Comparison of ENCODE assay signal across 9 cellular contexts in genomic region chr3:71726106-71726505, GRCh38. TPM values are rescaled to one million over a fixed set of nuclear protein-coding genes. Genes with fewer than 3 reads are reported as not detected.
A peak's percentile ranks its signal among the peaks of the same experiment; 100 is the strongest.
DNase-seq lines count a peak whose midpoint lies in the region; ATAC-seq and TF ChIP-seq lines count a peak whose summit lies in the region.
"Had no signal": no experiment of that assay in that cellular context is flagged by ENCODE, and none has a peak within 500 bp of the region (broad histone marks: within the 10 kb centered on the region; RNA-seq: fewer than 3 reads in every experiment).

No MANE protein-coding gene starts in this region.

- no peak for DNase-seq in stimulated activated naive CD8-positive, alpha-beta T cell treated with anti-CD3 and anti-CD28 coated beads, Interleukin-15, Interleukin-2, amounts not matched to agents 100 U/mL and 50 U/mL, for 24 hours
- DNase-seq in caudate nucleus (lab: John Stamatoyannopoulos, UW) = no peak
- no peak for DNase-seq in vagina (ENCODE audit: extremely low spot score in 2 of 2)
- no peak for DNase-seq in OCI-M2 (lab: John Stamatoyannopoulos, UW; ENCODE audit: unreplicated experiment)
- no peak for DNase-seq in HPDE6-E6E7 (ENCODE audit: extremely low spot score)

- H3K27me3 ChIP-seq in neural cell (ENCODE audit: insufficient read depth, low read depth, low read length) = peaks cover 4% of the 10 kb centered on the region
- no peaks in the 10 kb centered on the region for H3K27me3 ChIP-seq in vagina

- H3K4me2 ChIP-seq in neural cell (ENCODE audit: low read length) = peak overlapping the region; percentile 74

- ATAC-seq in stimulated activated naive CD8-positive, alpha-beta T cell treated with anti-CD3 and anti-CD28 coated beads, Interleukin-15, Interleukin-2, amounts not matched to agents 100 U/mL and 50 U/mL, for 24 hours = no peak
- no peak for ATAC-seq in HG03432 (IDR thresholded peaks at IDR 0.05; ENCODE audit: unreplicated experiment)

- no peaks in the 10 kb centered on the region for H3K9me3 ChIP-seq in neural cell (ENCODE audit: low read length)
- H3K9me3 ChIP-seq in vagina = no peaks in the 10 kb centered on the region

- no peaks in the 10 kb centered on the region for H3F3A ChIP-seq in neural cell (ENCODE audit: insufficient read depth, low read length, poor library complexity, severe bottlenecking)

- no peaks in the 10 kb centered on the region for H3K36me3 Mint-ChIP-seq in stimulated activated naive CD8-positive, alpha-beta T cell treated with anti-CD3 and anti-CD28 coated beads, Interleukin-15, Interleukin-2, amounts not matched to agents 100 ng/mL and 50 ng/mL, for 24 hours (ENCODE audit: low read depth)

- H3K36me3 ChIP-seq in neural cell (ENCODE audit: insufficient read depth, low read length) = no peaks in the 10 kb centered on the region
- H3K36me3 ChIP-seq in vagina = no peaks in the 10 kb centered on the region

- no peak for TF ChIP-seq POLR2A in vagina (IDR thresholded peaks at IDR 0.05)

- TF ChIP-seq CTCF in neural cell (IDR thresholded peaks at IDR 0.05; ENCODE audit: poor library complexity, severe bottlenecking) = no peak
- no peak for TF ChIP-seq CTCF in vagina (IDR thresholded peaks at IDR 0.05)

- H3K9me2 ChIP-seq in neural cell (ENCODE audit: insufficient read depth, low read length) = no peaks in the 10 kb centered on the region

- H3K27ac ChIP-seq in caudate nucleus (ENCODE audit: low read depth, low read length) (peak overlapping the region; percentile 4), neural cell (ENCODE audit: low read length) (peak overlapping the region; percentile 59), vagina (peak overlapping the region; percentile 84)

- peaks cover 59% of the 10 kb centered on the region for H3K4me1 Mint-ChIP-seq in stimulated activated naive CD8-positive, alpha-beta T cell treated with anti-CD3 and anti-CD28 coated beads, Interleukin-15, Interleukin-2, amounts not matched to agents 100 ng/mL and 50 ng/mL, for 24 hours (ENCODE audit: low read depth)

- H3K79me2 ChIP-seq in neural cell (replicated peaks; ENCODE audit: insufficient read depth, low read length) = peaks cover 7% of the 10 kb centered on the region

- intact Hi-C loops in vagina (cut with DNase I) = no loop called here

- peak overlapping the region; percentile 85 for H3K9ac ChIP-seq in neural cell (ENCODE audit: low read length)

- TF ChIP-seq RAD21 in neural cell (conservative IDR thresholded peaks at IDR 0.05) = no peak

- no peaks in the 10 kb centered on the region for H3K9me3 Mint-ChIP-seq in stimulated activated naive CD8-positive, alpha-beta T cell treated with anti-CD3 and anti-CD28 coated beads, Interleukin-15, Interleukin-2, amounts not matched to agents 100 ng/mL and 50 ng/mL, for 24 hours

- no peak for TF ChIP-seq EP300 in neural cell (conservative IDR thresholded peaks at IDR 0.05; ENCODE audit: poor library complexity, severe bottlenecking)

- peak overlapping the region; percentile 90 for H3K27ac Mint-ChIP-seq in stimulated activated naive CD8-positive, alpha-beta T cell treated with anti-CD3 and anti-CD28 coated beads, Interleukin-15, Interleukin-2, amounts not matched to agents 100 ng/mL and 50 ng/mL, for 24 hours

- H2AFZ ChIP-seq in neural cell (ENCODE audit: low read depth, low read length) = no peak overlapping the region

- no peaks in the 10 kb centered on the region for H4K20me1 ChIP-seq in neural cell (ENCODE audit: insufficient read depth)

- H3K4me3 Mint-ChIP-seq in stimulated activated naive CD8-positive, alpha-beta T cell treated with anti-CD3 and anti-CD28 coated beads, Interleukin-15, Interleukin-2, amounts not matched to agents 100 ng/mL and 50 ng/mL, for 24 hours = peak overlapping the region; percentile 86

- H3K27me3 Mint-ChIP-seq in stimulated activated naive CD8-positive, alpha-beta T cell treated with anti-CD3 and anti-CD28 coated beads, Interleukin-15, Interleukin-2, amounts not matched to agents 100 ng/mL and 50 ng/mL, for 24 hours = no peaks in the 10 kb centered on the region

- peaks cover 32% of the 10 kb centered on the region for H3K4me1 ChIP-seq in vagina

- H3K4me3 ChIP-seq in neural cell (ENCODE audit: low read length) (peak overlapping the region; percentile 73), vagina (peak overlapping the region; percentile 72 to 81)

TF ChIP-seq in neural cell, 6 proteins besides CTCF, POLR2A, EP300 and RAD21:
- TF ChIP-seq, protein P1, sequence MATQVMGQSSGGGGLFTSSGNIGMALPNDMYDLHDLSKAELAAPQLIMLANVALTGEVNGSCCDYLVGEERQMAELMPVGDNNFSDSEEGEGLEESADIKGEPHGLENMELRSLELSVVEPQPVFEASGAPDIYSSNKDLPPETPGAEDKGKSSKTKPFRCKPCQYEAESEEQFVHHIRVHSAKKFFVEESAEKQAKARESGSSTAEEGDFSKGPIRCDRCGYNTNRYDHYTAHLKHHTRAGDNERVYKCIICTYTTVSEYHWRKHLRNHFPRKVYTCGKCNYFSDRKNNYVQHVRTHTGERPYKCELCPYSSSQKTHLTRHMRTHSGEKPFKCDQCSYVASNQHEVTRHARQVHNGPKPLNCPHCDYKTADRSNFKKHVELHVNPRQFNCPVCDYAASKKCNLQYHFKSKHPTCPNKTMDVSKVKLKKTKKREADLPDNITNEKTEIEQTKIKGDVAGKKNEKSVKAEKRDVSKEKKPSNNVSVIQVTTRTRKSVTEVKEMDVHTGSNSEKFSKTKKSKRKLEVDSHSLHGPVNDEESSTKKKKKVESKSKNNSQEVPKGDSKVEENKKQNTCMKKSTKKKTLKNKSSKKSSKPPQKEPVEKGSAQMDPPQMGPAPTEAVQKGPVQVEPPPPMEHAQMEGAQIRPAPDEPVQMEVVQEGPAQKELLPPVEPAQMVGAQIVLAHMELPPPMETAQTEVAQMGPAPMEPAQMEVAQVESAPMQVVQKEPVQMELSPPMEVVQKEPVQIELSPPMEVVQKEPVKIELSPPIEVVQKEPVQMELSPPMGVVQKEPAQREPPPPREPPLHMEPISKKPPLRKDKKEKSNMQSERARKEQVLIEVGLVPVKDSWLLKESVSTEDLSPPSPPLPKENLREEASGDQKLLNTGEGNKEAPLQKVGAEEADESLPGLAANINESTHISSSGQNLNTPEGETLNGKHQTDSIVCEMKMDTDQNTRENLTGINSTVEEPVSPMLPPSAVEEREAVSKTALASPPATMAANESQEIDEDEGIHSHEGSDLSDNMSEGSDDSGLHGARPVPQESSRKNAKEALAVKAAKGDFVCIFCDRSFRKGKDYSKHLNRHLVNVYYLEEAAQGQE (IDR thresholded peaks at IDR 0.05; ENCODE audit: borderline replicate concordance) = no peak
- TF ChIP-seq TAF1 (IDR thresholded peaks at IDR 0.05; ENCODE audit: low read depth) (no peak), SMC3 (conservative IDR thresholded peaks at IDR 0.05; ENCODE audit: poor library complexity) (no peak), POLR2AphosphoS5 (IDR thresholded peaks at IDR 0.05) (no peak), MXI1 (conservative IDR thresholded peaks at IDR 0.05; ENCODE audit: poor library complexity, severe bottlenecking) (no peak), EZH2 (IDR thresholded peaks at IDR 0.05; ENCODE audit: borderline replicate concordance, insufficient read depth, low read length, poor library complexity, severe bottlenecking) (no peak)
TF ChIP-seq in neural cell: peak in this region for 0.

RNA-seq across cellular contexts. Expression of gene EIF4E3, which starts 0.9 kb away (rescaled TPM):
- polyA plus RNA-seq in neural cell = 9.2 and 11.4 TPM in 2 replicates
- 17.0 and 21.4 TPM in 2 replicates for polyA minus RNA-seq in neural cell
- 25.3 TPM for total RNA-seq in vagina

RNA-seq across cellular contexts. Expression of gene GPR27, which starts 27.5 kb away (rescaled TPM):
- 67.8 and 69.4 TPM in 2 replicates for polyA plus RNA-seq in neural cell
- 55.2 and 59.6 TPM in 2 replicates for polyA minus RNA-seq in neural cell
- total RNA-seq in vagina = 1.2 TPM
- total RNA-seq: lung microvascular endothelial cell had no signal

RNA-seq across cellular contexts. Expression of gene PROK2, which starts 58.8 kb away (rescaled TPM):
- polyA plus RNA-seq in neural cell = 0.18 and 0.30 TPM in 2 replicates
- 0.73 and 1.3 TPM in 2 replicates for polyA minus RNA-seq in neural cell
- 0.74 TPM for total RNA-seq in vagina
- total RNA-seq: lung microvascular endothelial cell had no signal

Comparison
In these comparisons a context has a peak if more than half of its experiments do, and no peak if none do; other contexts are left out.
1. H3K27ac ChIP-seq: peak in every context shown above with its lines; median percentile 84 in vagina; 59 in neural cell; 4 in caudate nucleus.